In genomic region chr2:62320657-62321357, GRCh38 we compare ENCODE assay signal across 25 cellular contexts.
DNase-seq lines count a peak whose midpoint lies in the region; ATAC-seq, FAIRE-seq and TF ChIP-seq lines count a peak whose summit lies in the region.
"Had no signal": no experiment of that assay in that cellular context is flagged by ENCODE, and none has a peak within 500 bp of the region (broad histone marks: within the 10 kb centered on the region; RNA-seq: fewer than 3 reads in every experiment).

No MANE protein-coding gene starts in this region.

- no peak overlapping the region for H2AK5ac ChIP-seq in H9 (ENCODE audit: insufficient read length, low read length)

- no peak overlapping the region for H4K91ac ChIP-seq in H9 (ENCODE audit: insufficient read length, low read depth, low read length)

- H3K4me3 ChIP-seq in iPS-20b (ENCODE audit: low read length) (peak overlapping the region; percentile 15; the same call in 1 of the 2 replicates), kidney (ENCODE audit: low read length in 2 of 2) (no peak overlapping the region), breast epithelium (no peak overlapping the region)
- H3K4me3 ChIP-seq: prostate gland, stomach had no signal

- no peaks in the 10 kb centered on the region for H3K79me2 ChIP-seq in H9 (ENCODE audit: insufficient read depth, low read length)

- intact Hi-C loops in activated T-helper 2 cell treated with anti-CD3 and anti-CD28 coated beads, Interferon-gamma antibody, Interleukin-2, Interleukin-4, amounts not matched to agents 10 μg/mL and 5 μg/mL and 100 μg/mL, durations not matched to agents 14 hours and 24 hours and 36 hours (cut with micrococcal nuclease), result loop anchor here (2.0 kb wide), 1 partner anchor 16 kb away; no protein-coding TSS in a partner anchor
- intact Hi-C loops in kidney (cut with DNase I), result no loop called here
- intact Hi-C loops in breast epithelium (cut with DNase I; ENCODE audit: low total_unique reads), result no loop called here

- no peaks in the 10 kb centered on the region for H3K23me2 ChIP-seq in H9 (ENCODE audit: insufficient read length, low read depth, low read length, poor library complexity, severe bottlenecking)

- H3K56ac ChIP-seq in H9 (ENCODE audit: insufficient read length, low read depth, low read length), result no peak overlapping the region

- no peak overlapping the region for H2BK20ac ChIP-seq in H9 (ENCODE audit: low read depth, low read length, poor library complexity, severe bottlenecking)

- ATAC-seq in stimulated activated naive CD8-positive, alpha-beta T cell treated with anti-CD3 and anti-CD28 coated beads, Interleukin-15, Interleukin-2, amounts not matched to agents 100 U/mL and 50 U/mL, for 24 hours, result peak; percentile 72
- ATAC-seq: left cardiac atrium; natural killer cell treated with Interleukin-12 subunit alpha and Interleukin-12 subunit beta and Interleukin-15 and Interleukin-18, amount 100 ng/mL, for 72 hours had no signal

- peaks cover 12 to 21% (median 15%) of the 10 kb centered on the region in 3 experiments for H3K36me3 Mint-ChIP-seq in H9 (ENCODE audit: insufficient read depth in 1 of 3, low read depth in 3 of 3)
- no peaks in the 10 kb centered on the region for H3K36me3 Mint-ChIP-seq in activated T-helper 2 cell treated with anti-CD3 and anti-CD28 coated beads, Interferon-gamma antibody, Interleukin-2, Interleukin-4, amounts not matched to agents 10 μg/mL and 5 μg/mL and 100 μg/mL, durations not matched to agents 14 hours and 24 hours and 36 hours (ENCODE audit: low read depth)

- no peak overlapping the region for H4K5ac ChIP-seq in H9 (ENCODE audit: insufficient read length, low read depth, low read length)

- no peak for TF ChIP-seq POLR2A in breast epithelium (IDR thresholded peaks at IDR 0.05)

- peaks cover 4% of the 10 kb centered on the region; the same call in 1 of the 2 replicates for H3K4me1 ChIP-seq in H9 (ENCODE audit: insufficient read depth, low read length)
- H3K4me1 ChIP-seq in iPS-20b (ENCODE audit: insufficient read depth, low read length), result peaks cover 21% of the 10 kb centered on the region
- H3K4me1 ChIP-seq in kidney (ENCODE audit: control insufficient read depth in 1 of 2, insufficient read depth in 1 of 2, low read depth in 1 of 2, low read length in 2 of 2), result no peaks in the 10 kb centered on the region
- H3K4me1 ChIP-seq in breast epithelium, result no peaks in the 10 kb centered on the region
- H3K4me1 ChIP-seq: Caco-2, prostate gland, stomach had no signal

- no peak overlapping the region for H2BK5ac ChIP-seq in H9 (ENCODE audit: insufficient read length, low read length)

- peak; percentile 37 for DNase-seq in H9
- no peak for DNase-seq in activated T-helper 2 cell treated with anti-CD3 and anti-CD28 coated beads, Interferon-gamma antibody, Interleukin-2, Interleukin-4, amounts not matched to agents 10 μg/mL and 5 μg/mL and 100 μg/mL, durations not matched to agents 14 hours and 24 hours and 36 hours (ENCODE audit: low spot score)
- DNase-seq in stimulated activated naive CD8-positive, alpha-beta T cell treated with anti-CD3 and anti-CD28 coated beads, Interleukin-15, Interleukin-2, amounts not matched to agents 100 U/mL and 50 U/mL, for 24 hours, result no peak
- no peak for DNase-seq in kidney
- no peak for DNase-seq in breast epithelium (ENCODE audit: low spot score in 2 of 2)
- no peak for DNase-seq in NCI-H1694 (lab: John Stamatoyannopoulos, UW)
- DNase-seq: activated CD4-positive, alpha-beta T cell treated with anti-CD3 and anti-CD28 coated beads for 4 hours; activated CD8-positive, alpha-beta memory T cell treated with anti-CD3 and anti-CD28 coated beads, Interleukin-2, amount 50 U/mL, for 48 hours; activated gamma-delta T cell treated with Interleukin-2 at 50 U/mL for 16 hours; AML-193; Caco-2; erythroblast; foreskin melanocyte; left cardiac atrium; NCI-H187; NCI-H2227 treated with DMSO at 0.1 percent for 48 hours; OCI-M1; Right ventricle myocardium superior; stimulated activated CD4-positive, alpha-beta T cell treated with anti-CD3 and anti-CD28 coated beads, Interleukin-2, amount 100 ng/mL, for 24 hours; stomach; trophoblast cell had no signal

- H3K9me3 ChIP-seq in H9 (ENCODE audit: control insufficient read depth, low read depth, low read length), result no peaks in the 10 kb centered on the region
- peaks cover 11% of the 10 kb centered on the region for H3K9me3 ChIP-seq in iPS-20b (ENCODE audit: insufficient read depth, low read depth, low read length)
- no peaks in the 10 kb centered on the region for H3K9me3 ChIP-seq in kidney (ENCODE audit: control insufficient read depth in 1 of 2, low read length in 2 of 2)
- no peaks in the 10 kb centered on the region for H3K9me3 ChIP-seq in breast epithelium
- H3K9me3 ChIP-seq: Caco-2, prostate gland had no signal

- no peak overlapping the region for H2BK120ac ChIP-seq in H9 (ENCODE audit: low read depth, low read length, poor library complexity, severe bottlenecking)

- H3K4me2 ChIP-seq in H9 (ENCODE audit: insufficient read depth, insufficient read length, low read length), result peak overlapping the region; percentile 16

- H3K4me1 Mint-ChIP-seq in H9, result peaks cover 27 to 45% of the 10 kb centered on the region in 2 experiments
- peaks cover 18% of the 10 kb centered on the region for H3K4me1 Mint-ChIP-seq in activated T-helper 2 cell treated with anti-CD3 and anti-CD28 coated beads, Interferon-gamma antibody, Interleukin-2, Interleukin-4, amounts not matched to agents 10 μg/mL and 5 μg/mL and 100 μg/mL, durations not matched to agents 14 hours and 24 hours and 36 hours (ENCODE audit: low read depth)

- H2BK15ac ChIP-seq in H9 (ENCODE audit: low read depth, low read length), result no peak overlapping the region

- H3K9me3 Mint-ChIP-seq in H9, result peaks cover 14 to 18% of the 10 kb centered on the region in 2 experiments
- H3K9me3 Mint-ChIP-seq in activated T-helper 2 cell treated with anti-CD3 and anti-CD28 coated beads, Interferon-gamma antibody, Interleukin-2, Interleukin-4, amounts not matched to agents 10 μg/mL and 5 μg/mL and 100 μg/mL, durations not matched to agents 14 hours and 24 hours and 36 hours, result peaks cover 13% of the 10 kb centered on the region
- H3K9me3 Mint-ChIP-seq: central memory CD8-positive, alpha-beta T cell; natural killer cell treated with Interleukin-12 subunit alpha and Interleukin-12 subunit beta and Interleukin-15 and Interleukin-18, amount 100 ng/mL, for 72 hours had no signal

- H3K4ac ChIP-seq in H9 (ENCODE audit: low read depth, low read length), result no peak overlapping the region

- no peak overlapping the region for H3K23ac ChIP-seq in H9 (ENCODE audit: insufficient read length, low read depth, low read length)

- no peak overlapping the region for H3K9ac ChIP-seq in H9 (ENCODE audit: extremely low read depth, insufficient read length, low read length)
- H3K9ac ChIP-seq in iPS-20b (ENCODE audit: low read depth, low read length), result peak overlapping the region; percentile 9; the same call in 1 of the 2 replicates
- no peak overlapping the region for H3K9ac ChIP-seq in kidney (ENCODE audit: low read length in 2 of 2)

- H2BK12ac ChIP-seq in H9 (ENCODE audit: insufficient read length, low read depth, low read length), result no peak overlapping the region

- H3K36me3 ChIP-seq in iPS-20b (ENCODE audit: insufficient read depth, low read depth, low read length) (no peaks in the 10 kb centered on the region), kidney (ENCODE audit: control insufficient read depth in 1 of 2, insufficient read depth in 2 of 2, low read length in 2 of 2) (no peaks in the 10 kb centered on the region), breast epithelium (no peaks in the 10 kb centered on the region)
- H3K36me3 ChIP-seq: prostate gland, stomach had no signal

- H3K27me3 Mint-ChIP-seq in H9 (ENCODE audit: low read depth), result no peaks in the 10 kb centered on the region
- H3K27me3 Mint-ChIP-seq in activated T-helper 2 cell treated with anti-CD3 and anti-CD28 coated beads, Interferon-gamma antibody, Interleukin-2, Interleukin-4, amounts not matched to agents 10 μg/mL and 5 μg/mL and 100 μg/mL, durations not matched to agents 14 hours and 24 hours and 36 hours (ENCODE audit: low read depth), result no peaks in the 10 kb centered on the region
- H3K27me3 Mint-ChIP-seq: central memory CD8-positive, alpha-beta T cell; natural killer cell treated with Interleukin-12 subunit alpha and Interleukin-12 subunit beta and Interleukin-15 and Interleukin-18, amount 100 ng/mL, for 72 hours had no signal

- H2AFZ ChIP-seq in H9 (ENCODE audit: low read length), result no peak overlapping the region

- FAIRE-seq in kidney (lab: Jason Lieb, UNC), result no peak

- H3K27ac ChIP-seq in H9 (ENCODE audit: insufficient read length, low read depth, low read length) (peak overlapping the region; percentile 34), iPS-20b (ENCODE audit: low read length) (peak overlapping the region; percentile 2), kidney (ENCODE audit: low read depth in 2 of 2, low read length in 2 of 2) (no peak overlapping the region), breast epithelium (no peak overlapping the region)
- H3K27ac ChIP-seq: prostate gland, stomach had no signal

- WGBS in H9 (ENCODE audit: extremely low coverage, insufficient read length, low lambda C conversion rate), result no CpG with 5 or more reads among the region's 6 CpGs

- H3K79me1 ChIP-seq in H9 (ENCODE audit: insufficient read depth, low read depth, low read length, poor library complexity, severe bottlenecking), result no peaks in the 10 kb centered on the region

- H4K8ac ChIP-seq in H9 (replicated peaks; ENCODE audit: insufficient read length, low read depth, low read length), result no peak overlapping the region

- TF ChIP-seq CTCF in H9 (conservative IDR thresholded peaks at IDR 0.05) (no peak), kidney (IDR thresholded peaks at IDR 0.05; ENCODE audit: borderline replicate concordance, extremely low read depth, insufficient read depth) (no peak), breast epithelium (IDR thresholded peaks at IDR 0.05) (no peak)

- H3K18ac ChIP-seq in H9 (ENCODE audit: insufficient read length, low read depth, low read length), result no peak overlapping the region

- no peaks in the 10 kb centered on the region for H4K20me1 ChIP-seq in H9 (ENCODE audit: control insufficient read depth, insufficient read depth, insufficient read length)

- peak overlapping the region in 1 of 2 experiments; percentile 30; a peak in 3 of 5 replicates for H3K4me3 Mint-ChIP-seq in H9
- peak overlapping the region; percentile 40 for H3K4me3 Mint-ChIP-seq in activated T-helper 2 cell treated with anti-CD3 and anti-CD28 coated beads, Interferon-gamma antibody, Interleukin-2, Interleukin-4, amounts not matched to agents 10 μg/mL and 5 μg/mL and 100 μg/mL, durations not matched to agents 14 hours and 24 hours and 36 hours (ENCODE audit: low read depth)
- H3K4me3 Mint-ChIP-seq: central memory CD8-positive, alpha-beta T cell; natural killer cell treated with Interleukin-12 subunit alpha and Interleukin-12 subunit beta and Interleukin-15 and Interleukin-18, amount 100 ng/mL, for 72 hours had no signal

- peak overlapping the region; percentile 84 to 99 (median 91) for H3K27ac Mint-ChIP-seq in H9
- peak overlapping the region; percentile 73 for H3K27ac Mint-ChIP-seq in activated T-helper 2 cell treated with anti-CD3 and anti-CD28 coated beads, Interferon-gamma antibody, Interleukin-2, Interleukin-4, amounts not matched to agents 10 μg/mL and 5 μg/mL and 100 μg/mL, durations not matched to agents 14 hours and 24 hours and 36 hours
- H3K27ac Mint-ChIP-seq: natural killer cell treated with Interleukin-12 subunit alpha and Interleukin-12 subunit beta and Interleukin-15 and Interleukin-18, amount 100 ng/mL, for 72 hours had no signal

- no peaks in the 10 kb centered on the region for H3K27me3 ChIP-seq in H9 (ENCODE audit: insufficient read depth, low read length)
- H3K27me3 ChIP-seq in iPS-20b (ENCODE audit: insufficient read depth, low read length), result no peaks in the 10 kb centered on the region
- no peaks in the 10 kb centered on the region for H3K27me3 ChIP-seq in breast epithelium
- H3K27me3 ChIP-seq: stomach had no signal

- H3T11ph ChIP-seq in H9 (ENCODE audit: low read length), result no peak overlapping the region

- no peak overlapping the region for H3K14ac ChIP-seq in H9 (ENCODE audit: insufficient read depth, low read length)

Comparison
In these comparisons a context has a peak if more than half of its experiments do, and no peak if none do; other contexts are left out.
1. H3K27ac ChIP-seq: peak in H9 (single experiment) and iPS-20b (single experiment); none in kidney (0 of 2) and breast epithelium (0 of 2).